In genomic region chr14:69199786-69200185, GRCh38 we compare ENCODE assay signal across 37 cellular contexts.
"Had no signal": no experiment of that assay in that cellular context is flagged by ENCODE, and none has a peak within 500 bp of the region (broad histone marks: within the 10 kb centered on the region; RNA-seq: fewer than 3 reads in every experiment).

No MANE protein-coding gene starts in this region.

- H3K9me3 ChIP-seq: ascending aorta had no signal

- DNase-seq: activated B cell treated with CpG ODN at 0.5 μM for 24 hours; activated CD4-positive, alpha-beta memory T cell treated with anti-CD3 and anti-CD28 coated beads for 36 hours; activated CD4-positive, alpha-beta T cell treated with anti-CD3 and anti-CD28 coated beads for 4 hours; activated CD4-positive, alpha-beta T cell treated with anti-CD3 and anti-CD28 coated beads, Interleukin-2, amount 10 ng/mL, durations not matched to agents 24 days and 14 days; activated CD4-positive, alpha-beta T cell treated with anti-CD3 and anti-CD28 coated beads, Interleukin-2, amount 50 U/mL, for 1 hour; activated CD4-positive, alpha-beta T cell treated with anti-CD3 and anti-CD28 coated beads, Interleukin-2, amount 50 U/mL, for 4 hours; activated CD4-positive, CD25-positive, alpha-beta regulatory T cell treated with anti-CD3 and anti-CD28 coated beads, Interleukin-2, amount 50 U/mL, for 72 hours; activated CD8-positive, alpha-beta memory T cell treated with anti-CD3 and anti-CD28 coated beads, Interleukin-2, amount 50 U/mL, for 4 hours; activated CD8-positive, alpha-beta T cell treated with anti-CD3 and anti-CD28 coated beads for 36 hours; activated effector memory CD4-positive, alpha-beta T cell treated with anti-CD3 and anti-CD28 coated beads, Interleukin-2, amount 50 U/mL, for 16 hours; activated gamma-delta T cell treated with Interleukin-2 at 50 U/mL for 16 hours; activated naive CD4-positive, alpha-beta T cell; activated naive CD4-positive, alpha-beta T cell treated with anti-CD3 and anti-CD28 coated beads for 36 hours; activated naive CD4-positive, alpha-beta T cell treated with anti-CD3 and anti-CD28 coated beads, Interleukin-2, amount 50 U/mL, for 16 hours; activated naive CD8-positive, alpha-beta T cell treated with anti-CD3 and anti-CD28 coated beads, Interleukin-2, amount 10 ng/mL, durations not matched to agents 7 days and 5 days; activated naive CD8-positive, alpha-beta T cell treated with anti-CD3 and anti-CD28 coated beads, Interleukin-2, amount 50 U/mL, for 24 hours; activated T-cell treated with anti-CD3 and anti-CD28 coated beads for 4 hours; activated T-cell treated with anti-CD3 and anti-CD28 coated beads, Interleukin-2, amount 50 U/mL, for 1 hour; activated T-cell treated with anti-CD3 and anti-CD28 coated beads, Interleukin-2, amount 50 U/mL, for 4 hours; activated T-cell treated with anti-CD3 and anti-CD28 coated beads, Interleukin-2, amount 50 U/mL, for 72 hours; amygdala; anterior cingulate cortex; caudate nucleus; cerebellar nuclear complex; T-helper 2 cell; T-helper 9 cell had no signal

- H3K27ac ChIP-seq: ascending aorta, cardiac muscle cell, VCaP had no signal

- H3K4me3 ChIP-seq: ascending aorta, cardiac muscle cell had no signal

- H3K4me3 Mint-ChIP-seq: activated B cell treated with CpG ODN at 0.5 μM for 24 hours; activated CD4-positive, alpha-beta memory T cell treated with anti-CD3 and anti-CD28 coated beads for 36 hours; activated CD4-positive, alpha-beta T cell treated with anti-CD3 and anti-CD28 coated beads, Interleukin-2, amount 10 ng/mL, durations not matched to agents 24 days and 14 days; activated CD8-positive, alpha-beta T cell treated with anti-CD3 and anti-CD28 coated beads for 36 hours; activated naive CD4-positive, alpha-beta T cell treated with anti-CD3 and anti-CD28 coated beads for 36 hours; activated naive CD8-positive, alpha-beta T cell treated with anti-CD3 and anti-CD28 coated beads, Interleukin-2, amount 10 ng/mL, durations not matched to agents 7 days and 5 days; activated naive CD8-positive, alpha-beta T cell treated with anti-CD3 and anti-CD28 coated beads, Interleukin-2, amount 50 U/mL, for 24 hours; activated T-cell treated with anti-CD3 and anti-CD28 coated beads, Interleukin-2, amount 50 U/mL, for 4 hours; activated T-cell treated with anti-CD3 and anti-CD28 coated beads, Interleukin-2, amount 50 U/mL, for 72 hours; activated T-helper 1 cell treated with anti-CD3 and anti-CD28 coated beads, Interleukin-12 subunit alpha, Interleukin-12 subunit beta, Interleukin-2, Interleukin-4 antibody, amounts not matched to agents 30 ng/mL and 10 ng/mL and 1 ng/mL, durations not matched to agents 14 hours and 24 hours and 36 hours; activated T-helper 17 cell treated with anti-CD3 and anti-CD28 coated beads, Interleukin-2, amount 50 U/mL, for 72 hours; brain; central memory CD8-positive, alpha-beta T cell; T-helper 1 cell treated with Interleukin-12 subunit alpha and Interleukin-12 subunit beta and Interleukin-4 antibody, amounts not matched to agents 30 μg/mL and 1 μg/mL, for 36 hours; T-helper 2 cell treated with Interferon-gamma antibody and Interleukin-4, amounts not matched to agents 5 μg/mL and 100 μg/mL, for 36 hours had no signal

- H3K36me3 ChIP-seq: ascending aorta had no signal

- H3K4me1 ChIP-seq: ascending aorta had no signal

- ATAC-seq: activated CD8-positive, alpha-beta T cell treated with anti-CD3 and anti-CD28 coated beads for 36 hours; activated naive CD4-positive, alpha-beta T cell treated with anti-CD3 and anti-CD28 coated beads, Interleukin-2, amount 50 U/mL, for 72 hours; activated naive CD8-positive, alpha-beta T cell treated with anti-CD3 and anti-CD28 coated beads, Interleukin-2, amount 50 U/mL, for 24 hours; activated T-cell treated with anti-CD3 and anti-CD28 coated beads, Interleukin-2, amount 50 U/mL, for 4 hours; activated T-cell treated with anti-CD3 and anti-CD28 coated beads, Interleukin-2, amount 50 U/mL, for 72 hours; activated T-helper 17 cell treated with anti-CD3 and anti-CD28 coated beads, Interleukin-2, amount 50 U/mL, for 72 hours had no signal

- H3K27me3 Mint-ChIP-seq: activated B cell treated with CpG ODN at 0.5 μM for 24 hours; activated CD4-positive, alpha-beta memory T cell treated with anti-CD3 and anti-CD28 coated beads for 36 hours; activated CD4-positive, alpha-beta T cell treated with anti-CD3 and anti-CD28 coated beads, Interleukin-2, amount 10 ng/mL, durations not matched to agents 24 days and 14 days; activated CD8-positive, alpha-beta T cell treated with anti-CD3 and anti-CD28 coated beads for 36 hours; activated naive CD8-positive, alpha-beta T cell treated with anti-CD3 and anti-CD28 coated beads, Interleukin-2, amount 50 U/mL, for 24 hours; activated T-helper 17 cell treated with anti-CD3 and anti-CD28 coated beads, Interleukin-2, amount 50 U/mL, for 72 hours; brain; central memory CD8-positive, alpha-beta T cell had no signal

- FAIRE-seq: bronchial epithelial cell had no signal

- H3K36me3 Mint-ChIP-seq: activated CD4-positive, alpha-beta memory T cell treated with anti-CD3 and anti-CD28 coated beads for 36 hours; activated naive CD4-positive, alpha-beta T cell treated with anti-CD3 and anti-CD28 coated beads, Interleukin-2, amount 50 U/mL, for 72 hours; activated naive CD8-positive, alpha-beta T cell treated with anti-CD3 and anti-CD28 coated beads, Interleukin-2, amount 10 ng/mL, durations not matched to agents 7 days and 5 days had no signal

- H3K9me3 Mint-ChIP-seq: activated B cell treated with CpG ODN at 0.5 μM for 24 hours; activated CD4-positive, alpha-beta memory T cell treated with anti-CD3 and anti-CD28 coated beads for 36 hours; activated CD4-positive, alpha-beta T cell treated with anti-CD3 and anti-CD28 coated beads, Interleukin-2, amount 10 ng/mL, durations not matched to agents 24 days and 14 days; activated CD8-positive, alpha-beta T cell treated with anti-CD3 and anti-CD28 coated beads for 36 hours; activated naive CD4-positive, alpha-beta T cell treated with anti-CD3 and anti-CD28 coated beads for 36 hours; activated naive CD4-positive, alpha-beta T cell treated with anti-CD3 and anti-CD28 coated beads, Interleukin-2, amount 50 U/mL, for 72 hours; activated naive CD8-positive, alpha-beta T cell treated with anti-CD3 and anti-CD28 coated beads, Interleukin-2, amount 10 ng/mL, durations not matched to agents 7 days and 5 days; activated naive CD8-positive, alpha-beta T cell treated with anti-CD3 and anti-CD28 coated beads, Interleukin-2, amount 50 U/mL, for 24 hours; activated T-cell treated with anti-CD3 and anti-CD28 coated beads, Interleukin-2, amount 50 U/mL, for 4 hours; activated T-cell treated with anti-CD3 and anti-CD28 coated beads, Interleukin-2, amount 50 U/mL, for 72 hours; activated T-helper 1 cell treated with anti-CD3 and anti-CD28 coated beads, Interleukin-12 subunit alpha, Interleukin-12 subunit beta, Interleukin-2, Interleukin-4 antibody, amounts not matched to agents 30 ng/mL and 10 ng/mL and 1 ng/mL, durations not matched to agents 14 hours and 24 hours and 36 hours; activated T-helper 17 cell treated with anti-CD3 and anti-CD28 coated beads, Interleukin-2, amount 50 U/mL, for 72 hours; brain; central memory CD8-positive, alpha-beta T cell; T-helper 1 cell treated with Interleukin-12 subunit alpha and Interleukin-12 subunit beta and Interleukin-4 antibody, amounts not matched to agents 30 μg/mL and 1 μg/mL, for 36 hours; T-helper 2 cell treated with Interferon-gamma antibody and Interleukin-4, amounts not matched to agents 5 μg/mL and 100 μg/mL, for 36 hours had no signal

- H3K4me1 Mint-ChIP-seq: activated B cell treated with CpG ODN at 0.5 μM for 24 hours; activated CD4-positive, alpha-beta T cell treated with anti-CD3 and anti-CD28 coated beads, Interleukin-2, amount 10 ng/mL, durations not matched to agents 24 days and 14 days; activated naive CD8-positive, alpha-beta T cell treated with anti-CD3 and anti-CD28 coated beads, Interleukin-2, amount 10 ng/mL, durations not matched to agents 7 days and 5 days; activated naive CD8-positive, alpha-beta T cell treated with anti-CD3 and anti-CD28 coated beads, Interleukin-2, amount 50 U/mL, for 24 hours; activated T-helper 17 cell treated with anti-CD3 and anti-CD28 coated beads, Interleukin-2, amount 50 U/mL, for 72 hours had no signal

- H3K27ac Mint-ChIP-seq: activated B cell treated with CpG ODN at 0.5 μM for 24 hours; activated CD4-positive, alpha-beta memory T cell treated with anti-CD3 and anti-CD28 coated beads for 36 hours; activated CD4-positive, alpha-beta T cell treated with anti-CD3 and anti-CD28 coated beads, Interleukin-2, amount 10 ng/mL, durations not matched to agents 24 days and 14 days; activated CD8-positive, alpha-beta T cell treated with anti-CD3 and anti-CD28 coated beads for 36 hours; activated naive CD4-positive, alpha-beta T cell treated with anti-CD3 and anti-CD28 coated beads for 36 hours; activated naive CD4-positive, alpha-beta T cell treated with anti-CD3 and anti-CD28 coated beads, Interleukin-2, amount 50 U/mL, for 72 hours; activated naive CD8-positive, alpha-beta T cell treated with anti-CD3 and anti-CD28 coated beads, Interleukin-2, amount 10 ng/mL, durations not matched to agents 7 days and 5 days; activated naive CD8-positive, alpha-beta T cell treated with anti-CD3 and anti-CD28 coated beads, Interleukin-2, amount 50 U/mL, for 24 hours; activated T-cell treated with anti-CD3 and anti-CD28 coated beads, Interleukin-2, amount 50 U/mL, for 72 hours; activated T-helper 1 cell treated with anti-CD3 and anti-CD28 coated beads, Interleukin-12 subunit alpha, Interleukin-12 subunit beta, Interleukin-2, Interleukin-4 antibody, amounts not matched to agents 30 ng/mL and 10 ng/mL and 1 ng/mL, durations not matched to agents 14 hours and 24 hours and 36 hours; activated T-helper 17 cell treated with anti-CD3 and anti-CD28 coated beads, Interleukin-2, amount 50 U/mL, for 72 hours; brain; T-helper 1 cell treated with Interleukin-12 subunit alpha and Interleukin-12 subunit beta and Interleukin-4 antibody, amounts not matched to agents 30 μg/mL and 1 μg/mL, for 36 hours; T-helper 2 cell treated with Interferon-gamma antibody and Interleukin-4, amounts not matched to agents 5 μg/mL and 100 μg/mL, for 36 hours had no signal
